In the genomic region with DNA sequence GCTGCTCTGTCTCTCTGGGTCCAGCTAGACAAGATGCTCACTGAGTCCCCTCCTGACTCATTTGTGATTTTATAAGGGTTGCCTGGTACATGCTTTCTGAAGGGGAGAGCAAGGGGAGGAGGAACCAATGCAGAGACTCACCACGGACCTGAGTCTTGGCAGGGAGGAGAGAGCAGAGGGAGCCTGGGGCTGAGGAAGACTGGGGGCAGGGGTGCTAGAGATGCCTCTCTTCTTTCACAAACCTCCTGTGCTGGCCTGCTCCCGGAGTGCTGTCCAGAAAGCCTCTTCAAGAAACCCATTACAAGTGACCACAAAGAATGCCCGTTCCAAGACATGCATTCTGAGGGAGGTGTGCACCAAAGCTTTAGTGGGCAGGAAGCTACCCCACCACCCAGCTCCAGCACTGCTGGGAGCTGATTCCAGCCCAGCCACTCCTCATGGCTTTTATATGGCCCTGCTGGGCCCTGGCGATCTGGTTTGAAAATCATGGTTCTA, we compare ENCODE assay signal across 14 cellular contexts.
"Had no signal": no experiment of that assay in that cellular context is flagged by ENCODE, and none has a peak within 500 bp of the region (broad histone marks: within the 10 kb centered on the region; RNA-seq: fewer than 3 reads in every experiment).

No MANE protein-coding gene starts in this region.

- H3K9me3 Mint-ChIP-seq: activated T-helper 17 cell treated with anti-CD3 and anti-CD28 coated beads, Interleukin-2, amount 50 U/mL, for 72 hours had no signal

- H3K27me3 ChIP-seq: ovary, stomach, testis, upper lobe of right lung had no signal

- ATAC-seq: activated T-helper 17 cell treated with anti-CD3 and anti-CD28 coated beads, Interleukin-2, amount 50 U/mL, for 72 hours; upper lobe of right lung had no signal

- H3K27ac ChIP-seq: ovary, testis, upper lobe of right lung had no signal

- H3K36me3 ChIP-seq: ovary, upper lobe of right lung had no signal

- H3K4me1 ChIP-seq: testis had no signal

- H3K27ac Mint-ChIP-seq: activated T-helper 17 cell treated with anti-CD3 and anti-CD28 coated beads, Interleukin-2, amount 50 U/mL, for 72 hours had no signal

- H3K4me1 Mint-ChIP-seq: activated T-helper 17 cell treated with anti-CD3 and anti-CD28 coated beads, Interleukin-2, amount 50 U/mL, for 72 hours had no signal

- H3K4me3 Mint-ChIP-seq: activated T-helper 17 cell treated with anti-CD3 and anti-CD28 coated beads, Interleukin-2, amount 50 U/mL, for 72 hours had no signal

- DNase-seq: activated CD4-positive, alpha-beta T cell treated with anti-CD3 and anti-CD28 coated beads, Interleukin-2, amount 50 U/mL, for 48 hours; activated naive CD4-positive, alpha-beta T cell treated with Interleukin-2 at 50 U/mL for 16 hours; caudate nucleus; effector memory CD4-positive, alpha-beta T cell; foreskin fibroblast; glutamatergic neuron; mammary epithelial cell; ovary; stimulated activated CD4-positive, alpha-beta T cell treated with anti-CD3 and anti-CD28 coated beads, Interleukin-12 subunit alpha, Interleukin-12 subunit beta, amount 100 ng/mL, for 4 hours; stimulated activated CD4-positive, alpha-beta T cell treated with anti-CD3 and anti-CD28 coated beads, Interleukin-2, amount 100 ng/mL, for 24 hours; stomach; testis; upper lobe of right lung had no signal

- H3K4me3 ChIP-seq: ovary, stomach, testis, upper lobe of right lung had no signal

- H3K9me3 ChIP-seq: ovary, testis, upper lobe of right lung had no signal
